8 cellular contexts compared by ENCODE assay signal in genomic region chr1:37513795-37514349, GRCh38. TPM values are rescaled to one million over a fixed set of nuclear protein-coding genes. Genes with fewer than 3 reads are reported as not detected.
DNase-seq lines count a peak whose midpoint lies in the region; ATAC-seq lines count a peak whose summit lies in the region.

No MANE protein-coding gene starts in this region.

- WGBS in ectodermal cell, 2 experiments = 4% methylated on average over 23 to 25 of the region's 26 CpGs

- POLR2A ChIA-PET in activated CD4-positive, alpha-beta T cell treated with anti-CD3 and anti-CD28 coated beads, Interleukin-2, amount 10 ng/mL, durations not matched to agents 7 days and 5 days (lab: Charles Lee) = no interaction called here

- no peaks in the 10 kb centered on the region for H3K9me3 ChIP-seq in ectodermal cell (ENCODE audit: control insufficient read depth, low read length)

- H3K27me3 ChIP-seq in ectodermal cell (ENCODE audit: control insufficient read depth, insufficient read depth, low read length, poor library complexity, severe bottlenecking) = peaks cover 13% of the 10 kb centered on the region

- H3K27me3 Mint-ChIP-seq in activated CD4-positive, alpha-beta T cell treated with anti-CD3 and anti-CD28 coated beads, Interleukin-2, amount 10 ng/mL, durations not matched to agents 7 days and 5 days = no peaks in the 10 kb centered on the region

- peak overlapping the region; percentile 95 for H3K4me3 Mint-ChIP-seq in activated CD4-positive, alpha-beta T cell treated with anti-CD3 and anti-CD28 coated beads, Interleukin-2, amount 10 ng/mL, durations not matched to agents 7 days and 5 days

- CTCF ChIA-PET in activated CD4-positive, alpha-beta T cell treated with anti-CD3 and anti-CD28 coated beads, Interleukin-2, amount 10 ng/mL, durations not matched to agents 7 days and 5 days (lab: Charles Lee) = interaction anchor here (1.0 to 3.2 kb wide), 27 partner anchors 8 to 175 kb away, joined by 3 to 26 read pairs (median 5); partner anchors contain the start of genes RSPO1, SNIP1 and ZC3H12A

- peaks cover 3% of the 10 kb centered on the region for H3K36me3 ChIP-seq in ectodermal cell (ENCODE audit: control insufficient read depth, insufficient read depth, low read length)

- peaks cover 41% of the 10 kb centered on the region for H3K4me1 Mint-ChIP-seq in activated CD4-positive, alpha-beta T cell treated with anti-CD3 and anti-CD28 coated beads, Interleukin-2, amount 10 ng/mL, durations not matched to agents 7 days and 5 days

- peaks cover 2% of the 10 kb centered on the region for H3K9me3 Mint-ChIP-seq in activated CD4-positive, alpha-beta T cell treated with anti-CD3 and anti-CD28 coated beads, Interleukin-2, amount 10 ng/mL, durations not matched to agents 7 days and 5 days

- ATAC-seq in GM21529 (IDR thresholded peaks at IDR 0.05; ENCODE audit: unreplicated experiment) = peak; percentile 30
- no peak for ATAC-seq in GM18517 (IDR thresholded peaks at IDR 0.05; ENCODE audit: unreplicated experiment)

- peaks cover 18% of the 10 kb centered on the region for H3K36me3 Mint-ChIP-seq in activated CD4-positive, alpha-beta T cell treated with anti-CD3 and anti-CD28 coated beads, Interleukin-2, amount 10 ng/mL, durations not matched to agents 7 days and 5 days (ENCODE audit: low read depth)

- DNase-seq in CD1c-positive myeloid dendritic cell (ENCODE audit: extremely low spot score) = peak; percentile 24
- DNase-seq in NCI-H2029 (lab: John Stamatoyannopoulos, UW) = peak; percentile 91
- peak; percentile 47 for DNase-seq in activated CD4-positive, alpha-beta T cell treated with anti-CD3 and anti-CD28 coated beads, Interleukin-2, amount 10 ng/mL, durations not matched to agents 7 days and 5 days
- peak; percentile 46 for DNase-seq in midbrain (lab: John Stamatoyannopoulos, UW)
- DNase-seq in stimulated activated CD8-positive, alpha-beta memory T cell treated with anti-CD3 and anti-CD28 coated beads, Interleukin-7, amount 100 ng/mL, for 48 hours (ENCODE audit: extremely low read depth in 1 of 2, low read depth in 1 of 2) = peak; percentile 54 to 73

- peak overlapping the region; percentile 89 for H3K27ac Mint-ChIP-seq in activated CD4-positive, alpha-beta T cell treated with anti-CD3 and anti-CD28 coated beads, Interleukin-2, amount 10 ng/mL, durations not matched to agents 7 days and 5 days

- peaks cover 8% of the 10 kb centered on the region for H3K4me1 ChIP-seq in ectodermal cell (ENCODE audit: control insufficient read depth, insufficient read depth, low read length)

- peak overlapping the region; percentile 89 for H3K4me3 ChIP-seq in ectodermal cell (ENCODE audit: insufficient read depth, low read depth, low read length)

- H3K27ac ChIP-seq in ectodermal cell (ENCODE audit: insufficient read depth, low read depth, low read length, poor library complexity, severe bottlenecking) = no peak overlapping the region

RNA-seq across cellular contexts. Expression of gene MEAF6, which starts 0.7 kb away (rescaled TPM):
- 10 to 100 TPM; 68.8 to 75.6 TPM for total RNA-seq in activated CD4-positive, alpha-beta T cell treated with anti-CD3 and anti-CD28 coated beads, Interleukin-2, amount 10 ng/mL, durations not matched to agents 7 days and 5 days
- 76.4 TPM for polyA plus RNA-seq in ectodermal cell (2013, experiment 1 of 4)
- polyA plus RNA-seq in ectodermal cell (2013, experiment 2 of 4) = 71.4 TPM
- polyA plus RNA-seq in ectodermal cell (2013, experiment 3 of 4) = 65.0 TPM
- polyA plus RNA-seq in ectodermal cell (2013, experiment 4 of 4) = 70.8 TPM

RNA-seq across cellular contexts. Expression of gene ZC3H12A, which starts 39.5 kb away (rescaled TPM):
- total RNA-seq in activated CD4-positive, alpha-beta T cell treated with anti-CD3 and anti-CD28 coated beads, Interleukin-2, amount 10 ng/mL, durations not matched to agents 7 days and 5 days = 10 to 100 TPM; 16.8 to 21.9 TPM
- polyA plus RNA-seq in ectodermal cell (2013, experiment 1 of 4) = 4.4 TPM
- polyA plus RNA-seq in ectodermal cell (2013, experiment 2 of 4) = 2.3 TPM
- 3.1 TPM for polyA plus RNA-seq in ectodermal cell (2013, experiment 3 of 4)
- 2.1 TPM for polyA plus RNA-seq in ectodermal cell (2013, experiment 4 of 4)

RNA-seq across cellular contexts. Expression of gene SNIP1, which starts 40.2 kb away (rescaled TPM):
- total RNA-seq in activated CD4-positive, alpha-beta T cell treated with anti-CD3 and anti-CD28 coated beads, Interleukin-2, amount 10 ng/mL, durations not matched to agents 7 days and 5 days = 10 to 100 TPM; 27.0 to 27.6 TPM
- 19.5 TPM for polyA plus RNA-seq in ectodermal cell (2013, experiment 1 of 4)
- polyA plus RNA-seq in ectodermal cell (2013, experiment 2 of 4) = 15.2 TPM
- polyA plus RNA-seq in ectodermal cell (2013, experiment 3 of 4) = 10.1 TPM
- 13.1 TPM for polyA plus RNA-seq in ectodermal cell (2013, experiment 4 of 4)

RNA-seq across cellular contexts. Expression of gene DNALI1, which starts 42.9 kb away (rescaled TPM):
- total RNA-seq in activated CD4-positive, alpha-beta T cell treated with anti-CD3 and anti-CD28 coated beads, Interleukin-2, amount 10 ng/mL, durations not matched to agents 7 days and 5 days = under 1 TPM; 0.40 to 0.47 TPM
- polyA plus RNA-seq in ectodermal cell (2013, experiment 1 of 4) = 31.6 TPM
- polyA plus RNA-seq in ectodermal cell (2013, experiment 2 of 4) = 26.7 TPM
- polyA plus RNA-seq in ectodermal cell (2013, experiment 3 of 4) = 26.3 TPM
- polyA plus RNA-seq in ectodermal cell (2013, experiment 4 of 4) = 28.3 TPM

Comparison
In these comparisons a context has a peak if more than half of its experiments do, and no peak if none do; other contexts are left out.
1. DNase-seq: peak in every context shown above with its lines; median percentile 91 in NCI-H2029; 64 in stimulated activated CD8-positive, alpha-beta memory T cell treated with anti-CD3 and anti-CD28 coated beads, Interleukin-7, amount 100 ng/mL, for 48 hours; 47 in activated CD4-positive, alpha-beta T cell treated with anti-CD3 and anti-CD28 coated beads, Interleukin-2, amount 10 ng/mL, durations not matched to agents 7 days and 5 days; 46 in midbrain; 24 in CD1c-positive myeloid dendritic cell.